In genomic region chr11:131817701-131818188, GRCh38 we compare ENCODE assay signal across 24 cellular contexts.
A peak's percentile ranks its signal among the peaks of the same experiment; 100 is the strongest.
DNase-seq lines count a peak whose midpoint lies in the region; ATAC-seq and TF ChIP-seq lines count a peak whose summit lies in the region.
"Had no signal": no experiment of that assay in that cellular context is flagged by ENCODE, and none has a peak within 500 bp of the region (broad histone marks: within the 10 kb centered on the region; RNA-seq: fewer than 3 reads in every experiment).

No MANE protein-coding gene starts in this region.

- no peaks in the 10 kb centered on the region for H3F3A ChIP-seq in neural cell (ENCODE audit: insufficient read depth, low read length, poor library complexity, severe bottlenecking)

- H3K4me3 ChIP-seq in neural cell (ENCODE audit: low read length) (no peak overlapping the region), endodermal cell (ENCODE audit: low read length) (no peak overlapping the region)
- H3K4me3 ChIP-seq: BLaER1, GM12878, MG63 had no signal

- H3K4me2 ChIP-seq in neural cell (ENCODE audit: low read length), result no peak overlapping the region
- H3K4me2 ChIP-seq: BLaER1 had no signal

- no peak for ATAC-seq in HG02798 (IDR thresholded peaks at IDR 0.05; ENCODE audit: poor library complexity, unreplicated experiment)
- ATAC-seq: GM12878, Panc1, T-cell had no signal

- TF ChIP-seq CTCF in neural cell (IDR thresholded peaks at IDR 0.05; ENCODE audit: poor library complexity, severe bottlenecking) (no peak), endodermal cell (conservative IDR thresholded peaks at IDR 0.05) (no peak)

- H3K9me3 Mint-ChIP-seq in endodermal cell, result no peaks in the 10 kb centered on the region

- peaks cover 6% of the 10 kb centered on the region for H3K4me1 ChIP-seq in endodermal cell (ENCODE audit: control insufficient read depth, insufficient read depth, low read length)
- H3K4me1 ChIP-seq: BLaER1 had no signal

- H3K4me3 Mint-ChIP-seq in endodermal cell, result no peak overlapping the region
- H3K4me3 Mint-ChIP-seq: CD4-positive, CD25-positive, alpha-beta regulatory T cell; T-cell had no signal

- H3K9ac ChIP-seq in neural cell (ENCODE audit: low read length) (no peak overlapping the region), endodermal cell (ENCODE audit: extremely low read depth, low read length, poor library complexity, severe bottlenecking) (no peak overlapping the region)
- H3K9ac ChIP-seq: BLaER1 had no signal

- no peaks in the 10 kb centered on the region for H3K79me2 ChIP-seq in neural cell (replicated peaks; ENCODE audit: insufficient read depth, low read length)

- no peaks in the 10 kb centered on the region for H3K9me2 ChIP-seq in neural cell (ENCODE audit: insufficient read depth, low read length)

- H3K27ac Mint-ChIP-seq in endodermal cell, result no peak overlapping the region
- H3K27ac Mint-ChIP-seq: CD4-positive, CD25-positive, alpha-beta regulatory T cell; T-cell had no signal

- DNase-seq in COR-L47 (lab: John Stamatoyannopoulos, UW) (peak; percentile 67), NCI-H1105 (lab: John Stamatoyannopoulos, UW) (peak; percentile 88), NCI-H345 treated with DMSO at 0.1 percent for 48 hours (lab: John Stamatoyannopoulos, UW; ENCODE audit: unreplicated experiment) (peak; percentile 71), endodermal cell (no peak), cerebellum (ENCODE audit: low spot score) (no peak)
- DNase-seq: CD4-positive, CD25-positive, alpha-beta regulatory T cell; DMS79; EL; GDM1; HCEC 1CT; IMR-90; KG1; MG63; NCI-H1436 treated with DMSO at 0.1 percent for 48 hours; NCI-H187 treated with DMSO at 0.1 percent for 48 hours; NCI-H524; SHP77; T-cell had no signal

- H3K36me3 Mint-ChIP-seq in endodermal cell (ENCODE audit: low read depth), result no peaks in the 10 kb centered on the region
- H3K36me3 Mint-ChIP-seq: CD4-positive, CD25-positive, alpha-beta regulatory T cell; T-cell had no signal

- 94 to 97% methylated on average over 6 of the region's 6 CpGs for WGBS in endodermal cell (ENCODE audit: insufficient coverage in 1 of 2, insufficient read length in 1 of 2), 2 experiments

- H3K4me1 Mint-ChIP-seq in endodermal cell, result peaks cover 33% of the 10 kb centered on the region
- H3K4me1 Mint-ChIP-seq: CD4-positive, CD25-positive, alpha-beta regulatory T cell; T-cell had no signal

- peak; percentile 48 for TF ChIP-seq EP300 in neural cell (conservative IDR thresholded peaks at IDR 0.05; ENCODE audit: poor library complexity, severe bottlenecking)

- H3K36me3 ChIP-seq in neural cell (ENCODE audit: insufficient read depth, low read length), result no peaks in the 10 kb centered on the region
- no peaks in the 10 kb centered on the region for H3K36me3 ChIP-seq in endodermal cell (ENCODE audit: control insufficient read depth, insufficient read depth, low read length)
- H3K36me3 ChIP-seq: BLaER1, MG63 had no signal

- H3K27me3 ChIP-seq in neural cell (ENCODE audit: insufficient read depth, low read depth, low read length) (no peaks in the 10 kb centered on the region), endodermal cell (ENCODE audit: control insufficient read depth, insufficient read depth, low read length, poor library complexity, severe bottlenecking) (no peaks in the 10 kb centered on the region)
- H3K27me3 ChIP-seq: BLaER1 had no signal

- TF ChIP-seq RAD21 in neural cell (conservative IDR thresholded peaks at IDR 0.05), result no peak

- no peaks in the 10 kb centered on the region for H4K20me1 ChIP-seq in neural cell (ENCODE audit: insufficient read depth)
- H4K20me1 ChIP-seq: BLaER1 had no signal

- H2AFZ ChIP-seq in neural cell (ENCODE audit: low read depth, low read length), result no peak overlapping the region

- H3K27ac ChIP-seq in neural cell (ENCODE audit: low read length), result no peak overlapping the region
- no peak overlapping the region for H3K27ac ChIP-seq in endodermal cell (ENCODE audit: low read depth, low read length)
- H3K27ac ChIP-seq: BLaER1, RWPE1 had no signal

- H3K9me3 ChIP-seq in neural cell (ENCODE audit: low read length), result no peaks in the 10 kb centered on the region
- H3K9me3 ChIP-seq in endodermal cell (ENCODE audit: control insufficient read depth, low read length), result no peaks in the 10 kb centered on the region
- H3K9me3 ChIP-seq: BLaER1, MG63 had no signal

- H3K27me3 Mint-ChIP-seq in endodermal cell (ENCODE audit: insufficient read depth), result no peaks in the 10 kb centered on the region
- H3K27me3 Mint-ChIP-seq: CD4-positive, CD25-positive, alpha-beta regulatory T cell had no signal

TF ChIP-seq in neural cell, 6 proteins besides CTCF, POLR2A, EP300 and RAD21:
- no peak for TF ChIP-seq SMC3 (conservative IDR thresholded peaks at IDR 0.05; ENCODE audit: poor library complexity)
- peak; percentile 51 for TF ChIP-seq POLR2AphosphoS5 (IDR thresholded peaks at IDR 0.05)

Comparison
In these comparisons a context has a peak if more than half of its experiments do, and no peak if none do; other contexts are left out.
1. DNase-seq: peak in COR-L47 (single experiment), NCI-H1105 (single experiment) and NCI-H345 treated with DMSO at 0.1 percent for 48 hours (single experiment); none in endodermal cell (single experiment) and cerebellum (single experiment).